In genomic region chr7:97026705-97027426, GRCh38 we compare ENCODE assay signal across 8 cellular contexts. TPM values are rescaled to one million over a fixed set of nuclear protein-coding genes. Genes with fewer than 3 reads are reported as not detected.
DNase-seq lines count a peak whose midpoint lies in the region; ATAC-seq and FAIRE-seq lines count a peak whose summit lies in the region.

No MANE protein-coding gene starts in this region.

- DNase-seq in NCI-H1105 treated with DMSO at 0.1 percent for 48 hours (lab: John Stamatoyannopoulos, UW) (peak; percentile 95), RCC 7860 (ENCODE audit: low spot score) (no peak)

- H3K27me3 ChIP-seq in esophagus (ENCODE audit: control insufficient read depth in 1 of 2, insufficient read depth in 2 of 2, low read length in 2 of 2) (peaks cover 0 to 12% of the 10 kb centered on the region in 2 donors), rectal smooth muscle tissue (ENCODE audit: control insufficient read depth, insufficient read depth, low read length) (peaks cover 44% of the 10 kb centered on the region)

- H3K27ac ChIP-seq in esophagus (ENCODE audit: low read depth in 2 of 2, low read length in 1 of 2) (no peak overlapping the region), rectal smooth muscle tissue (ENCODE audit: low read depth, low read length) (no peak overlapping the region)

- no peak overlapping the region for H3K9ac ChIP-seq in rectal smooth muscle tissue (ENCODE audit: low read length)

- no peaks in the 10 kb centered on the region for H3K9me3 ChIP-seq in esophagus (ENCODE audit: control insufficient read depth in 2 of 2, insufficient read depth in 1 of 2, low read depth in 1 of 2, low read length in 1 of 2)

- FAIRE-seq in RCC 7860 (lab: Jason Lieb, UNC): no peak

- H3K4me3 ChIP-seq in esophagus (ENCODE audit: low read depth in 1 of 2, low read length in 2 of 2): peak overlapping the region; percentile 10 to 42
- peak overlapping the region; percentile 58 for H3K4me3 ChIP-seq in rectal smooth muscle tissue (ENCODE audit: low read length)

- WGBS in esophagus, 2 donors: 22 to 30% methylated on average over 17 of the region's 17 CpGs

- peaks cover 4 to 8% of the 10 kb centered on the region in 2 donors for H3K4me1 ChIP-seq in esophagus (ENCODE audit: control insufficient read depth in 2 of 2, insufficient read depth in 2 of 2, low read length in 1 of 2)
- peaks cover 3% of the 10 kb centered on the region for H3K4me1 ChIP-seq in rectal smooth muscle tissue (ENCODE audit: control insufficient read depth, insufficient read depth, low read length)

- H3K36me3 ChIP-seq in esophagus (ENCODE audit: control insufficient read depth in 2 of 2, insufficient read depth in 2 of 2, low read length in 1 of 2) (no peaks in the 10 kb centered on the region), rectal smooth muscle tissue (ENCODE audit: control insufficient read depth, insufficient read depth, low read length) (no peaks in the 10 kb centered on the region)

- ATAC-seq in GM19372 (IDR thresholded peaks at IDR 0.05; ENCODE audit: low read depth, unreplicated experiment): peak; percentile 7
- no peak for ATAC-seq in GM21576 (IDR thresholded peaks at IDR 0.05; ENCODE audit: unreplicated experiment)
- ATAC-seq in HG02970 (IDR thresholded peaks at IDR 0.05; ENCODE audit: low FRiP score, unreplicated experiment): no peak
- ATAC-seq in HG02798 (IDR thresholded peaks at IDR 0.05; ENCODE audit: poor library complexity, unreplicated experiment): no peak

RNA-seq across cellular contexts. Expression of gene DLX5, which starts 2.2 kb away (rescaled TPM):
- polyA plus RNA-seq in esophagus: 1 to 10 TPM; 1.4 to 2.7 TPM

RNA-seq across cellular contexts. Expression of gene DLX6, which starts 21.5 kb away (rescaled TPM):
- polyA plus RNA-seq in esophagus: under 1 TPM in 1 of 2 donors, not detected in 1; 0.06 TPM
